ENCODE assay signal across 21 cellular contexts in the genomic region with DNA sequence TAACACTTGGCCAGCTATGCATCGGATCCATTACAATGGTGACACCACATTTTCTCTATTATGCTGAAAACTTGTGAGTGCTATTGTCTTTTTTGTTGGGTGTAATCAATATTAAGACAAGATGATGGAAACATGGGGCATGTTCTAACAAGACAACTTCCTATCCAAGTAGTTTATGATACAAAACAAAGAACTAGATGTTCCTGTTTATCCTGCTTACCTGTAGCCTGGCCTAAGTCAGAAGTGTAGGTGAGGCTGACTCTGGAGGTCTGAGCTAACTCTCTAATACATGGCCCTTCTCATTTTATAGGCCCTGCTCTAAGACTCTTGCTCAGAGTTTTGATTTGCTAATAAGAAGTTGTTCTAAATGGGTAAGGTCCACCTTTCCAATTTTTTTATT.
"Had no signal": no experiment of that assay in that cellular context is flagged by ENCODE, and none has a peak within 500 bp of the region (broad histone marks: within the 10 kb centered on the region; RNA-seq: fewer than 3 reads in every experiment).

No MANE protein-coding gene starts in this region.

- H3K4me2 ChIP-seq: PC-9 had no signal

- H2AFZ ChIP-seq: PC-9 had no signal

- H3K4me1 ChIP-seq: SJSA1 had no signal

- H3K27ac ChIP-seq: PC-9, SJSA1 had no signal

- H3K9me3 ChIP-seq: adrenal gland had no signal

- H3K4me3 ChIP-seq: adrenal gland, MG63, PC-9, SJSA1 had no signal

- H3K36me3 ChIP-seq: adrenal gland, MG63, SJSA1 had no signal

- H3K27me3 ChIP-seq: adrenal gland, MG63, SJSA1 had no signal

- DNase-seq: activated CD4-positive, alpha-beta memory T cell treated with anti-CD3 and anti-CD28 coated beads for 36 hours; activated CD4-positive, alpha-beta T cell treated with anti-CD3 and anti-CD28 coated beads, Interleukin-2, amount 10 ng/mL, durations not matched to agents 7 days and 5 days; activated CD4-positive, CD25-positive, alpha-beta regulatory T cell; activated CD8-positive, alpha-beta memory T cell treated with anti-CD3 and anti-CD28 coated beads for 24 hours; activated naive CD4-positive, alpha-beta T cell treated with anti-CD3 and anti-CD28 coated beads, Interleukin-2, amount 50 U/mL, for 16 hours; activated naive CD8-positive, alpha-beta T cell treated with anti-CD3 and anti-CD28 coated beads, Interleukin-2, amount 10 ng/mL, durations not matched to agents 7 days and 5 days; anterior cingulate cortex; central memory CD4-positive, alpha-beta T cell; MG63; MV-4-11; NCI-H1092 treated with DMSO at 0.1 percent for 48 hours; NCI-H1417 treated with DMSO at 0.1 percent for 48 hours; NCI-H1694; NCI-H2029; NCI-H2107; NCI-H524; PC-9; Right ventricle myocardium superior; SW 1271 had no signal
